8 cellular contexts compared by ENCODE assay signal in genomic region chr3:102059145-102059943, GRCh38.
DNase-seq lines count a peak whose midpoint lies in the region; ATAC-seq and TF ChIP-seq lines count a peak whose summit lies in the region.

No MANE protein-coding gene starts in this region.

- POLR2A ChIA-PET in naive thymus-derived CD8-positive, alpha-beta T cell (lab: Charles Lee), result interaction anchor here (0.7 to 1.5 kb wide), 3 partner anchors 11 to 210 kb away, joined by 3 to 4 read pairs (median 4); partner anchors contain the start of gene NFKBIZ

- peak overlapping the region in 7 of 10 donors; percentile 15 to 82 (median 48) for H3K27ac Mint-ChIP-seq in naive thymus-derived CD8-positive, alpha-beta T cell

- no peaks in the 10 kb centered on the region for H3K36me3 Mint-ChIP-seq in naive thymus-derived CD8-positive, alpha-beta T cell

- TF ChIP-seq CTCF in ovary (IDR thresholded peaks at IDR 0.05), result no peak
- no peak for TF ChIP-seq CTCF in ascending aorta (IDR thresholded peaks at IDR 0.05)

- H3K9me3 Mint-ChIP-seq in naive thymus-derived CD8-positive, alpha-beta T cell, result no peaks in the 10 kb centered on the region

- H3K27ac ChIP-seq in ovary, result no peak overlapping the region
- H3K27ac ChIP-seq in ascending aorta, result no peak overlapping the region

- H3K9me3 ChIP-seq in ovary, result no peaks in the 10 kb centered on the region
- no peaks in the 10 kb centered on the region for H3K9me3 ChIP-seq in ascending aorta

- no peak for TF ChIP-seq EP300 in ovary (IDR thresholded peaks at IDR 0.05)

- peak; percentile 79 for ATAC-seq in GM18873 (IDR thresholded peaks at IDR 0.05; ENCODE audit: low FRiP score, unreplicated experiment)
- peak; percentile 76 for ATAC-seq in GM21717 (IDR thresholded peaks at IDR 0.05; ENCODE audit: unreplicated experiment)
- peak; percentile 58 for ATAC-seq in HG03457 (IDR thresholded peaks at IDR 0.05; ENCODE audit: unreplicated experiment)
- no peak for ATAC-seq in naive thymus-derived CD8-positive, alpha-beta T cell

- peak overlapping the region in 6 of 10 donors; percentile 3 to 74 (median 41) for H3K4me3 Mint-ChIP-seq in naive thymus-derived CD8-positive, alpha-beta T cell

- no peak for TF ChIP-seq POLR2A in ovary (IDR thresholded peaks at IDR 0.05)

- WGBS in ovary, 3 donors, result 82 to 90% (median 87%) methylated on average over 8 of the region's 8 CpGs

- DNase-seq in naive thymus-derived CD8-positive, alpha-beta T cell, result no peak
- DNase-seq in ovary, result no peak
- no peak for DNase-seq in retina
- no peak for DNase-seq in ascending aorta (ENCODE audit: low spot score in 2 of 2)
- DNase-seq in NK-92 treated with Interleukin-12 subunit alpha and Interleukin-12 subunit beta, amount 100 ng/mL, for 24 hours (lab: John Stamatoyannopoulos, UW), result no peak

- no peaks in the 10 kb centered on the region for H3K36me3 ChIP-seq in ovary
- no peaks in the 10 kb centered on the region for H3K36me3 ChIP-seq in ascending aorta

- intact Hi-C loops in ovary (cut with DNase I) (no loop called here), ascending aorta (cut with DNase I) (no loop called here)

- H3K4me1 ChIP-seq in ovary (ENCODE audit: insufficient read depth), result peaks cover 2% of the 10 kb centered on the region
- H3K4me1 ChIP-seq in ascending aorta, result no peaks in the 10 kb centered on the region

- H3K27me3 Mint-ChIP-seq in naive thymus-derived CD8-positive, alpha-beta T cell, result no peaks in the 10 kb centered on the region

- H3K27me3 ChIP-seq in ovary (no peaks in the 10 kb centered on the region), ascending aorta (no peaks in the 10 kb centered on the region)

- peaks cover 29 to 43% (median 36%) of the 10 kb centered on the region in 4 donors for H3K4me1 Mint-ChIP-seq in naive thymus-derived CD8-positive, alpha-beta T cell

- H3K4me3 ChIP-seq in ovary (no peak overlapping the region), ascending aorta (no peak overlapping the region)

Comparison
In these comparisons a context has a peak if more than half of its experiments do, and no peak if none do; other contexts are left out.
1. ATAC-seq: peak in GM18873 (single experiment), GM21717 (single experiment) and HG03457 (single experiment); none in naive thymus-derived CD8-positive, alpha-beta T cell (0 of 2).